ENCODE assay signal across 1 cellular context in the genomic region with DNA sequence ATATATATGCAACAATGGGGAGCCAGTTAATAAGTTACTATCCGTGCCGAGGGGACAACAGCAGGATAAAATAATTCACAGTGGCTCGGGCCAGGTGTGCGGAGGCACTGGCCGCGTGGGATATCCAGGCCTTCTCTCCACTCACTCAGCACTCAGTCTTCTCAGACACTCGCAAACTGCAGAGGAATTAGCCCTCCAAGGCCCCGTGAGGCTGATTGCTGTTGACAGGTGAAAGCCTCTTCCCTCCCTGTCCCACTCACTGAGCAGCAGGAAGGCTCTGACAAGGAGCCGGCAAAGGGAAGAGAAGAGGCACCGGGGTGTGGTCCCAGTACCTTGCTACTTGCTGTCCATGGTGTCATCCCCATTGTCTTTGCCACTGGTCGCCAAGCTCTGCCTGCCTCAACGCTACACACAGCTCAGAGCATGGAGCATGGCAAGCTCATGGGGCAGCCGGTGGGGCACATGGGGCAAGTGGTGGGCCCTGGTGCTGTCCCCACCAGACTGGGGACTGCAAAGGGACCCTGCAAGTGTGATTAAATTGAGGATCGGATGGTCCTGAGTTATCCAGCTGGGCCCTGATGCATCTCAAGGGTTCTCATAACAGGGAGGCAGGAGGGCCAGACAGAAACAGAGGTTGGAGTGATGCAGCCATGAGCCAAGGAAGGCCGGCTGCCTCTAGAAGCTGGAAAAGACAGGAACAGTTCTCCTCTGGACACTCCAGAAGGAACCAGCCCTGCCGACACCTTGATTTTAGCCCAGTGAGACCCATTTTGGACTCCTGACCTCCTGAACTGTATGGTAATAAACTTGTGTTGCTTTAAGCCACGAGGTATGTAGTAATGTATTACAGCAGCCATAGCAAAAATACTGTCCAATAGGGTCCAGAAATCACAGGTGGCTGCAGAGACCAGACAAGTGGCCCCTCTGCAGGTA.
TF ChIP-seq lines count a peak whose summit lies in the region.

No MANE protein-coding gene starts in this region.

TF ChIP-seq in HepG2, 621 proteins besides CTCF, POLR2A, EP300 and RAD21 (continued from another document):
- TF ChIP-seq, protein P1, sequence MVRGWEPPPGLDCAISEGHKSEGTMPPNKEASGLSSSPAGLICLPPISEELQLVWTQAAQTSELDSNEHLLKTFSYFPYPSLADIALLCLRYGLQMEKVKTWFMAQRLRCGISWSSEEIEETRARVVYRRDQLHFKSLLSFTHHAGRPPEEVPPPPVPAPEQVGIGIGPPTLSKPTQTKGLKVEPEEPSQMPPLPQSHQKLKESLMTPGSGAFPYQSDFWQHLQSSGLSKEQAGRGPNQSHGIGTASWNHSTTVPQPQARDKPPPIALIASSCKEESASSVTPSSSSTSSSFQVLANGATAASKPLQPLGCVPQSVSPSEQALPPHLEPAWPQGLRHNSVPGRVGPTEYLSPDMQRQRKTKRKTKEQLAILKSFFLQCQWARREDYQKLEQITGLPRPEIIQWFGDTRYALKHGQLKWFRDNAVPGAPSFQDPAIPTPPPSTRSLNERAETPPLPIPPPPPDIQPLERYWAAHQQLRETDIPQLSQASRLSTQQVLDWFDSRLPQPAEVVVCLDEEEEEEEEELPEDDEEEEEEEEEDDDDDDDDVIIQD (CRISPR knock-in tag; IDR thresholded peaks at IDR 0.05; ENCODE audit: low read depth), result no peak
- TF ChIP-seq KLF9 (CRISPR knock-in tag; IDR thresholded peaks at IDR 0.05; ENCODE audit: low read depth) (no peak), ONECUT2 (CRISPR knock-in tag; IDR thresholded peaks at IDR 0.05) (no peak), ZNF317 (CRISPR knock-in tag; IDR thresholded peaks at IDR 0.05) (no peak), ZNF572 (CRISPR knock-in tag; IDR thresholded peaks at IDR 0.05) (no peak), ZSCAN31 (CRISPR knock-in tag; IDR thresholded peaks at IDR 0.05; ENCODE audit: low read depth) (no peak), SP140L (CRISPR knock-in tag; IDR thresholded peaks at IDR 0.05; ENCODE audit: borderline replicate concordance) (no peak), ESRRA (CRISPR knock-in tag; IDR thresholded peaks at IDR 0.05; ENCODE audit: low read depth) (no peak), ZNF33A (CRISPR knock-in tag; IDR thresholded peaks at IDR 0.05; ENCODE audit: borderline replicate concordance) (no peak), CC2D1A (CRISPR knock-in tag; IDR thresholded peaks at IDR 0.05) (no peak), ZNF775 (CRISPR knock-in tag; IDR thresholded peaks at IDR 0.05; ENCODE audit: borderline replicate concordance) (no peak)
- TF ChIP-seq, protein P2, sequence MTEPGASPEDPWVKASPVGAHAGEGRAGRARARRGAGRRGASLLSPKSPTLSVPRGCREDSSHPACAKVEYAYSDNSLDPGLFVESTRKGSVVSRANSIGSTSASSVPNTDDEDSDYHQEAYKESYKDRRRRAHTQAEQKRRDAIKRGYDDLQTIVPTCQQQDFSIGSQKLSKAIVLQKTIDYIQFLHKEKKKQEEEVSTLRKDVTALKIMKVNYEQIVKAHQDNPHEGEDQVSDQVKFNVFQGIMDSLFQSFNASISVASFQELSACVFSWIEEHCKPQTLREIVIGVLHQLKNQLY (CRISPR knock-in tag; IDR thresholded peaks at IDR 0.05), result no peak
- TF ChIP-seq, protein P3, sequence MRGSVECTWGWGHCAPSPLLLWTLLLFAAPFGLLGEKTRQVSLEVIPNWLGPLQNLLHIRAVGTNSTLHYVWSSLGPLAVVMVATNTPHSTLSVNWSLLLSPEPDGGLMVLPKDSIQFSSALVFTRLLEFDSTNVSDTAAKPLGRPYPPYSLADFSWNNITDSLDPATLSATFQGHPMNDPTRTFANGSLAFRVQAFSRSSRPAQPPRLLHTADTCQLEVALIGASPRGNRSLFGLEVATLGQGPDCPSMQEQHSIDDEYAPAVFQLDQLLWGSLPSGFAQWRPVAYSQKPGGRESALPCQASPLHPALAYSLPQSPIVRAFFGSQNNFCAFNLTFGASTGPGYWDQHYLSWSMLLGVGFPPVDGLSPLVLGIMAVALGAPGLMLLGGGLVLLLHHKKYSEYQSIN (CRISPR knock-in tag; IDR thresholded peaks at IDR 0.05; ENCODE audit: borderline replicate concordance), result no peak
- TF ChIP-seq, protein P4, sequence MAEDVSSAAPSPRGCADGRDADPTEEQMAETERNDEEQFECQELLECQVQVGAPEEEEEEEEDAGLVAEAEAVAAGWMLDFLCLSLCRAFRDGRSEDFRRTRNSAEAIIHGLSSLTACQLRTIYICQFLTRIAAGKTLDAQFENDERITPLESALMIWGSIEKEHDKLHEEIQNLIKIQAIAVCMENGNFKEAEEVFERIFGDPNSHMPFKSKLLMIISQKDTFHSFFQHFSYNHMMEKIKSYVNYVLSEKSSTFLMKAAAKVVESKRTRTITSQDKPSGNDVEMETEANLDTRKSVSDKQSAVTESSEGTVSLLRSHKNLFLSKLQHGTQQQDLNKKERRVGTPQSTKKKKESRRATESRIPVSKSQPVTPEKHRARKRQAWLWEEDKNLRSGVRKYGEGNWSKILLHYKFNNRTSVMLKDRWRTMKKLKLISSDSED (CRISPR knock-in tag; IDR thresholded peaks at IDR 0.05), result no peak
- TF ChIP-seq, protein P5, sequence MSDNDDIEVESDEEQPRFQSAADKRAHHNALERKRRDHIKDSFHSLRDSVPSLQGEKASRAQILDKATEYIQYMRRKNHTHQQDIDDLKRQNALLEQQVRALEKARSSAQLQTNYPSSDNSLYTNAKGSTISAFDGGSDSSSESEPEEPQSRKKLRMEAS (IDR thresholded peaks at IDR 0.05), result 0 out of 2 replicates have a peak, but pooled peaks have one; percentile 19
